ENCODE assay signal across 1 cellular context in genomic region chr2:219544567-219544966, GRCh38.
TF ChIP-seq lines count a peak whose summit lies in the region.

No MANE protein-coding gene starts in this region.

TF ChIP-seq in HepG2, 621 proteins besides CTCF, POLR2A, EP300 and RAD21:
- TF ChIP-seq THAP9 (CRISPR knock-in tag; IDR thresholded peaks at IDR 0.05; ENCODE audit: borderline replicate concordance) (no peak), ZBTB37 (CRISPR knock-in tag; IDR thresholded peaks at IDR 0.05) (no peak), ZNF850 (CRISPR knock-in tag; conservative IDR thresholded peaks at IDR 0.05) (0 out of 2 replicates have a peak, but pooled peaks have one; percentile 61), MZF1 (CRISPR knock-in tag; IDR thresholded peaks at IDR 0.05; ENCODE audit: borderline replicate concordance) (no peak), ZNF816 (CRISPR knock-in tag; IDR thresholded peaks at IDR 0.05; ENCODE audit: borderline replicate concordance) (0 out of 2 replicates have a peak, but pooled peaks have one; percentile 60), ZNF18 (CRISPR knock-in tag; IDR thresholded peaks at IDR 0.05; ENCODE audit: insufficient replicate concordance) (peak; percentile 30), ZNF703 (CRISPR knock-in tag; IDR thresholded peaks at IDR 0.05; ENCODE audit: borderline replicate concordance) (0 out of 2 replicates have a peak, but pooled peaks have one; percentile 12), ARHGAP35 (CRISPR knock-in tag; IDR thresholded peaks at IDR 0.05; ENCODE audit: borderline replicate concordance) (no peak), ZNF224 (CRISPR knock-in tag; IDR thresholded peaks at IDR 0.05) (no peak), TAF1 (CRISPR knock-in tag; IDR thresholded peaks at IDR 0.05) (no peak), PHF21A (CRISPR knock-in tag; IDR thresholded peaks at IDR 0.05) (no peak), ZNF674 (CRISPR knock-in tag; IDR thresholded peaks at IDR 0.05; ENCODE audit: low read depth) (no peak), ZMYM3 (CRISPR knock-in tag; IDR thresholded peaks at IDR 0.05) (no peak), ZNF670 (CRISPR knock-in tag; IDR thresholded peaks at IDR 0.05; ENCODE audit: borderline replicate concordance) (0 out of 2 replicates have a peak, but pooled peaks have one; percentile 33), ZBTB42 (CRISPR knock-in tag; IDR thresholded peaks at IDR 0.05) (0 out of 2 replicates have a peak, but pooled peaks have one; percentile 5), SRSF4 (IDR thresholded peaks at IDR 0.05; ENCODE audit: low read depth, low read length, poor library complexity, severe bottlenecking) (no peak), ZBTB7A (CRISPR knock-in tag; IDR thresholded peaks at IDR 0.05) (no peak), SMARCE1 (IDR thresholded peaks at IDR 0.05; ENCODE audit: borderline replicate concordance) (no peak)
- TF ChIP-seq, protein P1, sequence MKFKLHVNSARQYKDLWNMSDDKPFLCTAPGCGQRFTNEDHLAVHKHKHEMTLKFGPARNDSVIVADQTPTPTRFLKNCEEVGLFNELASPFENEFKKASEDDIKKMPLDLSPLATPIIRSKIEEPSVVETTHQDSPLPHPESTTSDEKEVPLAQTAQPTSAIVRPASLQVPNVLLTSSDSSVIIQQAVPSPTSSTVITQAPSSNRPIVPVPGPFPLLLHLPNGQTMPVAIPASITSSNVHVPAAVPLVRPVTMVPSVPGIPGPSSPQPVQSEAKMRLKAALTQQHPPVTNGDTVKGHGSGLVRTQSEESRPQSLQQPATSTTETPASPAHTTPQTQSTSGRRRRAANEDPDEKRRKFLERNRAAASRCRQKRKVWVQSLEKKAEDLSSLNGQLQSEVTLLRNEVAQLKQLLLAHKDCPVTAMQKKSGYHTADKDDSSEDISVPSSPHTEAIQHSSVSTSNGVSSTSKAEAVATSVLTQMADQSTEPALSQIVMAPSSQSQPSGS (CRISPR knock-in tag; IDR thresholded peaks at IDR 0.05) = no peak
- TF ChIP-seq, protein P2, sequence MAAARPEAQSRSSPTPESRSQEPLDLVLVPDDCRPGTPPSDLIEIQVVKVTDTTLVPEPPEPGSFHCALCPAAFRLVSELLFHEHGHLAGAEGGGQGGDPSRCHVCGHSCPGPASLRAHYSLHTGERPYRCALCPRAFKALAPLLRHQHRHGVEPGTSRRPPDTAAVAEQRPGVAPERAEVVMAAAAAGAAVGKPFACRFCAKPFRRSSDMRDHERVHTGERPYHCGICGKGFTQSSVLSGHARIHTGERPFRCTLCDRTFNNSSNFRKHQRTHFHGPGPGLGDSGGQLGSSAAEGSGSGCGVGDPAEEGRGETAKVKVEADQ (CRISPR knock-in tag; IDR thresholded peaks at IDR 0.05; ENCODE audit: borderline replicate concordance) = no peak
- TF ChIP-seq, protein P3, sequence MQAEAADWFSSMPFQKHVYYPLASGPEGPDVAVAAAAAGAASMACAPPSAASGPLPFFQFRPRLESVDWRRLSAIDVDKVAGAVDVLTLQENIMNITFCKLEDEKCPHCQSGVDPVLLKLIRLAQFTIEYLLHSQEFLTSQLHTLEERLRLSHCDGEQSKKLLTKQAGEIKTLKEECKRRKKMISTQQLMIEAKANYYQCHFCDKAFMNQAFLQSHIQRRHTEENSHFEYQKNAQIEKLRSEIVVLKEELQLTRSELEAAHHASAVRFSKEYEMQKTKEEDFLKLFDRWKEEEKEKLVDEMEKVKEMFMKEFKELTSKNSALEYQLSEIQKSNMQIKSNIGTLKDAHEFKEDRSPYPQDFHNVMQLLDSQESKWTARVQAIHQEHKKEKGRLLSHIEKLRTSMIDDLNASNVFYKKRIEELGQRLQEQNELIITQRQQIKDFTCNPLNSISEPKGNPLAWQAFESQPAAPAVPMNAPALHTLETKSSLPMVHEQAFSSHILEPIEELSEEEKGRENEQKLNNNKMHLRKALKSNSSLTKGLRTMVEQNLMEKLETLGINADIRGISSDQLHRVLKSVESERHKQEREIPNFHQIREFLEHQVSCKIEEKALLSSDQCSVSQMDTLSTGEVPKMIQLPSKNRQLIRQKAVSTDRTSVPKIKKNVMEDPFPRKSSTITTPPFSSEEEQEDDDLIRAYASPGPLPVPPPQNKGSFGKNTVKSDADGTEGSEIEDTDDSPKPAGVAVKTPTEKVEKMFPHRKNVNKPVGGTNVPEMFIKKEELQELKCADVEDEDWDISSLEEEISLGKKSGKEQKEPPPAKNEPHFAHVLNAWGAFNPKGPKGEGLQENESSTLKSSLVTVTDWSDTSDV (CRISPR knock-in tag; IDR thresholded peaks at IDR 0.05) = 0 out of 2 replicates have a peak, but pooled peaks have one; percentile 29
